22 cellular contexts compared by ENCODE assay signal in the genomic region with DNA sequence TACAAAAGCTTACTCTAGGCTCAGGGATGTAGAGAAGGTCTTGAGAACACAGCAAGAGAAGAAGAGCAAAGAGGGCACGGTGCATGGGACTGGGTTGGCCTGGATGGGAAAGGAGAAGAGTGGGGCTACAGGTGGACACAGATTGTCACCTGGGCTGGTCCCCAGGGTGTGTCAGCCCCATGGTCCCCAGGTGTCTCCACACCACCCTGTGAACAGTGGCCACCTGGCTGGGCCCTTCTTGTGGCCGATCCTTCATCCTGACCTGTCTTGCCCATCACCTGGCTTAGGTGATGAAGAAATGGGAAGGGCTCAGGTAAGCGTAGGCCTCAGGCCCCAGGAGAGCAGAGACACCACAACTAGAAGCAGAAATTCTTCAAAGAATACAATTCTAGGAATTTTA.
"Had no signal": no experiment of that assay in that cellular context is flagged by ENCODE, and none has a peak within 500 bp of the region (broad histone marks: within the 10 kb centered on the region; RNA-seq: fewer than 3 reads in every experiment).

No MANE protein-coding gene starts in this region.

- H3K27me3 Mint-ChIP-seq: activated CD4-positive, alpha-beta T cell treated with anti-CD3 and anti-CD28 coated beads, Interleukin-2, amount 10 ng/mL, durations not matched to agents 24 days and 14 days; activated CD8-positive, alpha-beta memory T cell treated with anti-CD3 and anti-CD28 coated beads, Interleukin-2, amount 10 ng/mL, durations not matched to agents 7 days and 5 days had no signal

- H3K27me3 ChIP-seq: brain microvascular endothelial cell, cardiac muscle cell had no signal

- H3K4me3 Mint-ChIP-seq: activated CD4-positive, alpha-beta T cell treated with anti-CD3 and anti-CD28 coated beads, Interleukin-2, amount 10 ng/mL, durations not matched to agents 24 days and 14 days; activated CD8-positive, alpha-beta memory T cell treated with anti-CD3 and anti-CD28 coated beads, Interleukin-2, amount 10 ng/mL, durations not matched to agents 7 days and 5 days; activated naive CD8-positive, alpha-beta T cell treated with anti-CD3 and anti-CD28 coated beads, Interleukin-2, amount 50 U/mL, for 24 hours; activated T-cell treated with anti-CD3 and anti-CD28 coated beads, Interleukin-2, amount 50 U/mL, for 24 hours; T-helper 1 cell treated with Interleukin-12 subunit alpha and Interleukin-12 subunit beta and Interleukin-4 antibody, amounts not matched to agents 30 μg/mL and 1 μg/mL, for 36 hours; WTC11 had no signal

- DNase-seq: activated CD4-positive, alpha-beta T cell treated with anti-CD3 and anti-CD28 coated beads, Interleukin-2, amount 10 ng/mL, durations not matched to agents 24 days and 14 days; activated CD4-positive, alpha-beta T cell treated with anti-CD3 and anti-CD28 coated beads, Interleukin-2, amount 50 U/mL, for 48 hours; activated CD4-positive, CD25-positive, alpha-beta regulatory T cell treated with anti-CD3 and anti-CD28 coated beads, Interleukin-2, amount 50 U/mL, for 72 hours; activated CD8-positive, alpha-beta memory T cell treated with anti-CD3 and anti-CD28 coated beads, Interleukin-2, amount 10 ng/mL, durations not matched to agents 7 days and 5 days; activated effector memory CD4-positive, alpha-beta T cell treated with anti-CD3 and anti-CD28 coated beads, Interleukin-2, amount 50 U/mL, for 16 hours; activated naive CD4-positive, alpha-beta T cell treated with Interleukin-2 at 50 U/mL for 16 hours; activated naive CD8-positive, alpha-beta T cell treated with anti-CD3 and anti-CD28 coated beads, Interleukin-2, amount 50 U/mL, for 24 hours; activated T-cell treated with anti-CD3 and anti-CD28 coated beads, Interleukin-2, amount 50 U/mL, for 24 hours; amniotic stem cell; brain microvascular endothelial cell; Karpas-422; MM.1S; NCI-H146; NCI-H187 treated with DMSO at 0.1 percent for 48 hours; NCI-H2081 treated with DMSO at 0.1 percent for 48 hours; NCI-H526; PC-3; SHP77 treated with DMSO at 0.1 percent for 48 hours had no signal

- H3K4me3 ChIP-seq: cardiac muscle cell had no signal

- H3K9me3 Mint-ChIP-seq: activated CD4-positive, alpha-beta T cell treated with anti-CD3 and anti-CD28 coated beads, Interleukin-2, amount 10 ng/mL, durations not matched to agents 24 days and 14 days; T-helper 1 cell treated with Interleukin-12 subunit alpha and Interleukin-12 subunit beta and Interleukin-4 antibody, amounts not matched to agents 30 μg/mL and 1 μg/mL, for 36 hours had no signal

- H3K27ac Mint-ChIP-seq: activated CD4-positive, alpha-beta T cell treated with anti-CD3 and anti-CD28 coated beads, Interleukin-2, amount 10 ng/mL, durations not matched to agents 24 days and 14 days; activated CD8-positive, alpha-beta memory T cell treated with anti-CD3 and anti-CD28 coated beads, Interleukin-2, amount 10 ng/mL, durations not matched to agents 7 days and 5 days; activated naive CD4-positive, alpha-beta T cell treated with anti-CD3 and anti-CD28 coated beads, Interleukin-2, amount 50 U/mL, for 72 hours; activated naive CD8-positive, alpha-beta T cell treated with anti-CD3 and anti-CD28 coated beads, Interleukin-2, amount 50 U/mL, for 24 hours; activated T-cell treated with anti-CD3 and anti-CD28 coated beads, Interleukin-2, amount 50 U/mL, for 24 hours; T-helper 1 cell treated with Interleukin-12 subunit alpha and Interleukin-12 subunit beta and Interleukin-4 antibody, amounts not matched to agents 30 μg/mL and 1 μg/mL, for 36 hours; WTC11 had no signal

- ATAC-seq: activated CD8-positive, alpha-beta memory T cell treated with anti-CD3 and anti-CD28 coated beads, Interleukin-2, amount 10 ng/mL, durations not matched to agents 7 days and 5 days; activated naive CD4-positive, alpha-beta T cell treated with anti-CD3 and anti-CD28 coated beads, Interleukin-2, amount 50 U/mL, for 72 hours; activated naive CD8-positive, alpha-beta T cell treated with anti-CD3 and anti-CD28 coated beads, Interleukin-2, amount 50 U/mL, for 24 hours; PC-3; WTC11 had no signal

- H3K36me3 ChIP-seq: brain microvascular endothelial cell, cardiac muscle cell had no signal

- H3K4me1 Mint-ChIP-seq: activated CD4-positive, alpha-beta T cell treated with anti-CD3 and anti-CD28 coated beads, Interleukin-2, amount 10 ng/mL, durations not matched to agents 24 days and 14 days; activated CD8-positive, alpha-beta memory T cell treated with anti-CD3 and anti-CD28 coated beads, Interleukin-2, amount 10 ng/mL, durations not matched to agents 7 days and 5 days; activated naive CD8-positive, alpha-beta T cell treated with anti-CD3 and anti-CD28 coated beads, Interleukin-2, amount 50 U/mL, for 24 hours; WTC11 had no signal

- H3K27ac ChIP-seq: brain microvascular endothelial cell, cardiac muscle cell had no signal

- H3K36me3 Mint-ChIP-seq: activated CD8-positive, alpha-beta memory T cell treated with anti-CD3 and anti-CD28 coated beads, Interleukin-2, amount 10 ng/mL, durations not matched to agents 7 days and 5 days; activated naive CD4-positive, alpha-beta T cell treated with anti-CD3 and anti-CD28 coated beads, Interleukin-2, amount 50 U/mL, for 72 hours; WTC11 had no signal
